Comparison of ENCODE assay signal across 9 cellular contexts in the genomic region with DNA sequence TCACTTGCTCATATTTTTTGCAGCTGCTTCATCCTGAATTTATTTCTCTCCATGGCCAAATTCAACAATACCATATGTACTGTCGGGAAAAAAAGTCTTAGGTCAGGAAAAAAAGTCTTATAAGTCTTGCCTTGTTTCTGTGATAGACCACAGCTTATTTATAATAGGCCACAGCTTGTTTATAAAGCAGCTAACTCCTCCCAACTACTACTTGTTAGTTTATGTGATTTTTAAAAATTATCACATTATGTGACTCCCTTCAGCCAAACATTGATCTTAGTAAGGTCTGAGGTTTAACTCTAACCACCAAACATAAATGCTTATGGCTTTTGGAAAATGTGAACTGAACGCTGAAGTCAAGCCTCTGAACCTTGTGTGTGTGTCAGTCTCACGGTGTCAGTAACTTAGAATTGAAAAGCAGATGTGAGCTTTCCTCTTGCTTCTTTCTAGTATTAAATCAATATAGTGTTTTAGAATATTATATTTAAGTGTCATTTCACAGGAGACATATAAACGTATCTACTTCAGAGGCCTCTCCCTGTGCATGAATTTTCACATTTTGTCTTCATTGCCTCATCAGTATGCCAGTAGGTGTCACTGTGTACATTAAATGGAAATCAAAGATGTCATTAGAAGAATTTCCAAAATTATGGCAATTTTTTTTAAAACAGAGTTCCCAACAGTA. TPM values are rescaled to one million over a fixed set of nuclear protein-coding genes. Genes with fewer than 3 reads are reported as not detected.
A peak's percentile ranks its signal among the peaks of the same experiment; 100 is the strongest.
DNase-seq lines count a peak whose midpoint lies in the region; ATAC-seq and TF ChIP-seq lines count a peak whose summit lies in the region.
"Had no signal": no experiment of that assay in that cellular context is flagged by ENCODE, and none has a peak within 500 bp of the region (broad histone marks: within the 10 kb centered on the region; RNA-seq: fewer than 3 reads in every experiment).

No MANE protein-coding gene starts in this region.

- H2AFZ ChIP-seq in OCI-LY3 (ENCODE audit: low read depth, low read length), result no peak overlapping the region

- H3K4me2 ChIP-seq in OCI-LY3 (ENCODE audit: low read length), result no peak overlapping the region

- H3K4me1 ChIP-seq in OCI-LY3 (ENCODE audit: low read length) (0 out of 2 replicates have a peak, but pooled peaks cover under 1% of the 10 kb centered on the region), testis (no peaks in the 10 kb centered on the region)

- no peak overlapping the region for H3K9ac ChIP-seq in OCI-LY3 (ENCODE audit: low read length)

- H3K79me2 ChIP-seq in OCI-LY3 (ENCODE audit: low read length), result no peaks in the 10 kb centered on the region

- no peak for TF ChIP-seq POLR2A in testis (IDR thresholded peaks at IDR 0.05)

- no peaks in the 10 kb centered on the region for H4K20me1 ChIP-seq in OCI-LY3 (ENCODE audit: insufficient read depth, low read length)

- H3K27me3 ChIP-seq in OCI-LY3 (ENCODE audit: low read depth, low read length), result no peaks in the 10 kb centered on the region
- no peaks in the 10 kb centered on the region for H3K27me3 ChIP-seq in testis

- intact Hi-C loops in testis (cut with DNase I; ENCODE audit: low total_unique reads), result no loop called here

- H3K4me3 ChIP-seq in OCI-LY3 (ENCODE audit: low read length) (no peak overlapping the region), testis (no peak overlapping the region)

- H3K9me3 ChIP-seq in OCI-LY3 (ENCODE audit: insufficient read depth, low read length) (no peaks in the 10 kb centered on the region), testis (no peaks in the 10 kb centered on the region)

- DNase-seq in NCI-H2196 (lab: John Stamatoyannopoulos, UW; ENCODE audit: unreplicated experiment), result peak; percentile 20
- no peak for DNase-seq in NCI-H2196 treated with DMSO at 0.1 percent for 48 hours (lab: John Stamatoyannopoulos, UW; ENCODE audit: unreplicated experiment)
- DNase-seq in fibroblast of gingiva (ENCODE audit: low read depth), result peak; percentile 17
- DNase-seq in testis, result no peak
- DNase-seq in stimulated activated CD8-positive, alpha-beta memory T cell treated with anti-CD3 and anti-CD28 coated beads, Interleukin-4, amount 100 ng/mL, for 48 hours, result no peak
- DNase-seq in NCI-H524 treated with DMSO at 0.1 percent for 48 hours (lab: John Stamatoyannopoulos, UW), result no peak
- DNase-seq: DMS153 had no signal

- H3K36me3 ChIP-seq in OCI-LY3 (replicated peaks; ENCODE audit: low read depth, low read length), result no peaks in the 10 kb centered on the region
- H3K36me3 ChIP-seq in testis (ENCODE audit: low read depth, missing control alignments), result no peaks in the 10 kb centered on the region

- WGBS in testis, 2 donors, result 70 to 84% methylated on average over 4 of the region's 4 CpGs

- TF ChIP-seq CTCF in OCI-LY3 (IDR thresholded peaks at IDR 0.05; ENCODE audit: low read depth, low read length) (peak; percentile 74), testis (IDR thresholded peaks at IDR 0.05) (peak; percentile 19 to 64 (median 40))

- H3K27ac ChIP-seq in OCI-LY3 (ENCODE audit: low read length) (no peak overlapping the region), testis (no peak overlapping the region)

- ATAC-seq in HG03520 (IDR thresholded peaks at IDR 0.05; ENCODE audit: unreplicated experiment), result no peak

RNA-seq across cellular contexts. Expression of gene SNX24, which starts 51.3 kb away (rescaled TPM):
- 10 to 100 TPM; 13.1 to 23.1 TPM for total RNA-seq in testis
- polyA plus RNA-seq in testis (ENCODE audit: insufficient read depth, low read depth, low replicate concordance), result 25.8 TPM

Comparison
In these comparisons a context has a peak if more than half of its experiments do, and no peak if none do; other contexts are left out.
1. DNase-seq: peak in NCI-H2196 (single experiment) and fibroblast of gingiva (single experiment); none in NCI-H2196 treated with DMSO at 0.1 percent for 48 hours (single experiment), testis (single experiment), stimulated activated CD8-positive, alpha-beta memory T cell treated with anti-CD3 and anti-CD28 coated beads, Interleukin-4, amount 100 ng/mL, for 48 hours (single experiment) and NCI-H524 treated with DMSO at 0.1 percent for 48 hours (single experiment).